ENCODE assay signal across 28 cellular contexts in genomic region chr20:55800501-55800900, GRCh38.
"Had no signal": no experiment of that assay in that cellular context is flagged by ENCODE, and none has a peak within 500 bp of the region (broad histone marks: within the 10 kb centered on the region; RNA-seq: fewer than 3 reads in every experiment).

No MANE protein-coding gene starts in this region.

- DNase-seq: colonic mucosa; cortex of kidney; dermis blood vessel endothelial cell; dorsolateral prefrontal cortex; effector CD4-positive, alpha-beta T cell; effector CD8-positive, alpha-beta T cell; effector memory CD4-positive, alpha-beta T cell; effector memory CD8-positive, alpha-beta T cell; endodermal cell; erythroblast; esophagus squamous epithelium; foreskin fibroblast; foreskin keratinocyte; foreskin melanocyte; gastrocnemius medialis; glutamatergic neuron; head of caudate nucleus; heart left ventricle; heart right ventricle had no signal

- H3K4me3 ChIP-seq: colonic mucosa, coronary artery, dorsolateral prefrontal cortex, esophagus muscularis mucosa, esophagus squamous epithelium, gastrocnemius medialis, gastroesophageal sphincter, heart left ventricle, heart right ventricle had no signal

- H3K27ac ChIP-seq: colonic mucosa, coronary artery, dorsolateral prefrontal cortex, epithelial cell of prostate, esophagus muscularis mucosa, esophagus squamous epithelium, foreskin keratinocyte, gastrocnemius medialis, gastroesophageal sphincter, heart left ventricle, heart right ventricle had no signal

- H3K4me1 ChIP-seq: colonic mucosa, esophagus muscularis mucosa, esophagus squamous epithelium, foreskin keratinocyte, gastrocnemius medialis, gastroesophageal sphincter, heart left ventricle, heart right ventricle had no signal

- H3K36me3 ChIP-seq: colonic mucosa, esophagus muscularis mucosa, esophagus squamous epithelium, gastrocnemius medialis, gastroesophageal sphincter, heart left ventricle, heart right ventricle had no signal

- ATAC-seq: effector memory CD8-positive, alpha-beta T cell; esophagus mucosa; foreskin keratinocyte; gastrocnemius medialis; gastroesophageal sphincter; heart left ventricle; heart right ventricle had no signal

- H3K9me3 ChIP-seq: colonic mucosa, esophagus muscularis mucosa, esophagus squamous epithelium, gastrocnemius medialis, gastroesophageal sphincter, heart left ventricle, heart right ventricle had no signal

- H3K27me3 ChIP-seq: colonic mucosa, dorsolateral prefrontal cortex, esophagus muscularis mucosa, esophagus squamous epithelium, foreskin keratinocyte, gastrocnemius medialis, gastroesophageal sphincter, heart left ventricle, heart right ventricle had no signal

- FAIRE-seq: colon, endometrium, endothelial cell of umbilical vein, frontal cortex had no signal
